ENCODE assay signal across 12 cellular contexts in the genomic region with DNA sequence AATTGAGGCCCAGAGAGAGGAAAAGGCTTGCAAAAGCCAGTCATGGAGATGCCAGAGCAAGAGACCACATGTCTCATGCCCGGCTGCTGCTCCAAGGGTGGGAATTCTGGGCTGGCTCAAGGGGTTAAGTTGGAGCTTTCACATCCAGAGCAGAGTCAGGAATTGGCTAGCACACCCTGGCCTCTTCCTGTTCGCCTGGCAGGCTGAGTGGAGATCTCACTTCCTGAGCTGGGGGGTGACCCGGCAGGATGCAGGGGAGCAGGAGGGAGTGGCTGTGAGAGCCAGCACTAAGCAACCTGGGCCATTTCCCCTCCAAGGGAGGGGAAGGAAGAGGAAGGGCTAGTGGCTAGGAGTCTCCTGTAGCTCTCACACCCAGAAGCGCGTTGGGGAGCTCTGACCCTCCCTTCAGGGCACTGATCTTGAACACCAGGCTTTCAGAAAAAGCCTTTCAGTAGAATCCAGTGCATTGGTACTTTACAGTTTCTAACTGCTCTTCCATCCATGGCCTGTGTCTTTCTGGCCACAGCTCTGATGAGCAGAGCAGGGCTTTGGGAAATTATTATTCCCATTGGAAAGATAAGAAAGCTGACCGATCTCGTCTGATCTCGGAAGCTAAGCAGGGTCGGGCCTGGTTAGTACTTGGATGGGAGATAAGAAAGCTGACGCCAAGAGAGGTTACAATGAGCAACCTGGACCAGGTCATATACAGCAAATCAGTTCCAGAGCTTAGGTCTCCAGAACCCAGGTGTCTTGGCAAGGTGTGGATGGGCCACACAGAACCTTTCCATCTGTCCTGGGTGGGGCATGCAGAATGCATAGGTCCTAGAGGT. TPM values are rescaled to one million over a fixed set of nuclear protein-coding genes. Genes with fewer than 3 reads are reported as not detected.
A peak's percentile ranks its signal among the peaks of the same experiment; 100 is the strongest.
DNase-seq lines count a peak whose midpoint lies in the region; ATAC-seq and TF ChIP-seq lines count a peak whose summit lies in the region.
"Had no signal": no experiment of that assay in that cellular context is flagged by ENCODE, and none has a peak within 500 bp of the region (broad histone marks: within the 10 kb centered on the region; RNA-seq: fewer than 3 reads in every experiment).

No MANE protein-coding gene starts in this region.

- peak overlapping the region; percentile 53; the same call in 1 of the 2 replicates for H3K9ac ChIP-seq in iPS-20b (ENCODE audit: low read depth, low read length)

- H3K4me3 ChIP-seq in adrenal gland: no peak overlapping the region
- H3K4me3 ChIP-seq in iPS-20b (ENCODE audit: low read length): no peak overlapping the region
- H3K4me3 ChIP-seq in upper lobe of right lung: no peak overlapping the region
- H3K4me3 ChIP-seq: PC-9 had no signal

- H3K4me3 Mint-ChIP-seq in activated CD8-positive, alpha-beta memory T cell treated with anti-CD3 and anti-CD28 coated beads, Interleukin-2, amount 10 ng/mL, durations not matched to agents 7 days and 5 days: no peak overlapping the region

- H3K4me1 Mint-ChIP-seq in activated CD8-positive, alpha-beta memory T cell treated with anti-CD3 and anti-CD28 coated beads, Interleukin-2, amount 10 ng/mL, durations not matched to agents 7 days and 5 days: peaks cover 8% of the 10 kb centered on the region

- peak; percentile 43 for DNase-seq in activated CD8-positive, alpha-beta memory T cell treated with anti-CD3 and anti-CD28 coated beads, Interleukin-2, amount 10 ng/mL, durations not matched to agents 7 days and 5 days
- DNase-seq in activated CD8-positive, alpha-beta memory T cell treated with anti-CD3 and anti-CD28 coated beads, Interleukin-2, amount 50 U/mL, for 48 hours: no peak
- DNase-seq in adrenal gland (peak; percentile 26 to 69 (median 45)), upper lobe of right lung (no peak), anterior cingulate cortex (lab: John Stamatoyannopoulos, UW) (no peak), SW480 (ENCODE audit: low spot score) (no peak)
- DNase-seq: activated CD4-positive, alpha-beta T cell treated with anti-CD3 and anti-CD28 coated beads for 48 hours; PC-9 had no signal

- TF ChIP-seq POLR2A in adrenal gland (IDR thresholded peaks at IDR 0.05): no peak

- H3K9me3 ChIP-seq in adrenal gland (replicated peaks in 1 of 3) (no peaks in the 10 kb centered on the region), iPS-20b (ENCODE audit: insufficient read depth, low read depth, low read length) (no peaks in the 10 kb centered on the region), upper lobe of right lung (no peaks in the 10 kb centered on the region)

- no peaks in the 10 kb centered on the region for H3K27me3 ChIP-seq in adrenal gland
- no peaks in the 10 kb centered on the region for H3K27me3 ChIP-seq in iPS-20b (ENCODE audit: insufficient read depth, low read length)
- H3K27me3 ChIP-seq in upper lobe of right lung: no peaks in the 10 kb centered on the region

- intact Hi-C loops in adrenal gland (cut with DNase I) (no loop called here), upper lobe of right lung (cut with DNase I) (no loop called here)

- no peaks in the 10 kb centered on the region for H3K9me3 Mint-ChIP-seq in activated CD8-positive, alpha-beta memory T cell treated with anti-CD3 and anti-CD28 coated beads, Interleukin-2, amount 10 ng/mL, durations not matched to agents 7 days and 5 days (ENCODE audit: low read depth)
- H3K9me3 Mint-ChIP-seq: activated naive CD4-positive, alpha-beta T cell treated with anti-CD3 and anti-CD28 coated beads, Interleukin-2, amount 50 U/mL, for 72 hours had no signal

- no peaks in the 10 kb centered on the region for H3K36me3 Mint-ChIP-seq in activated CD8-positive, alpha-beta memory T cell treated with anti-CD3 and anti-CD28 coated beads, Interleukin-2, amount 10 ng/mL, durations not matched to agents 7 days and 5 days
- H3K36me3 Mint-ChIP-seq: activated naive CD4-positive, alpha-beta T cell treated with anti-CD3 and anti-CD28 coated beads, Interleukin-2, amount 50 U/mL, for 72 hours had no signal

- peaks cover 3% of the 10 kb centered on the region for H3K27me3 Mint-ChIP-seq in activated CD8-positive, alpha-beta memory T cell treated with anti-CD3 and anti-CD28 coated beads, Interleukin-2, amount 10 ng/mL, durations not matched to agents 7 days and 5 days

- H3K36me3 ChIP-seq in adrenal gland (replicated peaks in 1 of 2) (no peaks in the 10 kb centered on the region), iPS-20b (ENCODE audit: insufficient read depth, low read depth, low read length) (no peaks in the 10 kb centered on the region), upper lobe of right lung (no peaks in the 10 kb centered on the region)

- 49 to 62% (median 57%) methylated on average over 10 of the region's 10 CpGs for WGBS in adrenal gland, 4 donors

- no peak overlapping the region for H3K27ac Mint-ChIP-seq in activated CD8-positive, alpha-beta memory T cell treated with anti-CD3 and anti-CD28 coated beads, Interleukin-2, amount 10 ng/mL, durations not matched to agents 7 days and 5 days
- H3K27ac Mint-ChIP-seq: activated naive CD4-positive, alpha-beta T cell treated with anti-CD3 and anti-CD28 coated beads, Interleukin-2, amount 50 U/mL, for 72 hours had no signal

- H3K27ac ChIP-seq in adrenal gland (peak overlapping the region in 1 of 5 donors; percentile 57), iPS-20b (ENCODE audit: low read length) (peak overlapping the region; percentile 6), upper lobe of right lung (peak overlapping the region; percentile 66)
- H3K27ac ChIP-seq: PC-9 had no signal

- CTCF ChIA-PET in activated CD8-positive, alpha-beta memory T cell treated with anti-CD3 and anti-CD28 coated beads, Interleukin-2, amount 10 ng/mL, durations not matched to agents 7 days and 5 days (lab: Charles Lee): interaction anchor here (1.0 to 1.4 kb wide), 2 partner anchors 10 to 23 kb away, joined by 3 to 4 read pairs; no protein-coding TSS in a partner anchor

- TF ChIP-seq CTCF in adrenal gland (IDR thresholded peaks at IDR 0.05): no peak
- TF ChIP-seq CTCF in upper lobe of right lung (IDR thresholded peaks at IDR 0.05): no peak

- peak; percentile 47 for ATAC-seq in activated CD8-positive, alpha-beta memory T cell treated with anti-CD3 and anti-CD28 coated beads, Interleukin-2, amount 10 ng/mL, durations not matched to agents 7 days and 5 days
- ATAC-seq in upper lobe of right lung (peak; percentile 82), GM18519 (IDR thresholded peaks at IDR 0.05; ENCODE audit: low FRiP score, unreplicated experiment) (no peak)
- ATAC-seq: activated naive CD4-positive, alpha-beta T cell treated with anti-CD3 and anti-CD28 coated beads, Interleukin-2, amount 50 U/mL, for 72 hours had no signal

- H3K4me1 ChIP-seq in adrenal gland (replicated peaks in 1 of 2) (peaks cover 0 to 12% of the 10 kb centered on the region in 2 donors), iPS-20b (ENCODE audit: insufficient read depth, low read length) (peaks cover 24% of the 10 kb centered on the region), upper lobe of right lung (peaks cover 13% of the 10 kb centered on the region)

RNA-seq across cellular contexts. Expression of a gene that starts 2.2 kb away (rescaled TPM):
- not detected for total RNA-seq in activated CD8-positive, alpha-beta memory T cell treated with anti-CD3 and anti-CD28 coated beads, Interleukin-2, amount 10 ng/mL, durations not matched to agents 7 days and 5 days
- 1 to 10 TPM; 3.8 to 8.7 (median 6.1) TPM for total RNA-seq in adrenal gland
- 10 to 100 TPM in 2 of 3 donors, 1 to 10 TPM in 1; 2.2 to 21.3 (median 11.4) TPM for polyA plus RNA-seq in adrenal gland
- 23.2 TPM for total RNA-seq in upper lobe of right lung
- total RNA-seq: activated naive CD4-positive, alpha-beta T cell treated with anti-CD3 and anti-CD28 coated beads, Interleukin-2, amount 50 U/mL, for 72 hours; kidney epithelial cell had no signal

RNA-seq across cellular contexts. Expression of a gene that starts 40.1 kb away (rescaled TPM):
- total RNA-seq in activated CD8-positive, alpha-beta memory T cell treated with anti-CD3 and anti-CD28 coated beads, Interleukin-2, amount 10 ng/mL, durations not matched to agents 7 days and 5 days: not detected
- total RNA-seq in adrenal gland: under 1 TPM in 4 of 8 donors, not detected in 4; 0.04 to 0.56 (median 0.22) TPM
- under 1 TPM; 0.07 to 0.49 (median 0.40) TPM for polyA plus RNA-seq in adrenal gland
- total RNA-seq in upper lobe of right lung: 0.09 TPM
- total RNA-seq: PC-9 had no signal

RNA-seq across cellular contexts. Expression of a gene that starts 44.0 kb away (rescaled TPM):
- not detected for total RNA-seq in activated CD8-positive, alpha-beta memory T cell treated with anti-CD3 and anti-CD28 coated beads, Interleukin-2, amount 10 ng/mL, durations not matched to agents 7 days and 5 days
- 10 to 100 TPM in 7 of 8 donors, 1 to 10 TPM in 1; 4.3 to 49.8 (median 31.1) TPM for total RNA-seq in adrenal gland
- 10 to 100 TPM in 2 of 3 donors, 1 to 10 TPM in 1; 9.9 to 15.0 (median 10.0) TPM for polyA plus RNA-seq in adrenal gland
- total RNA-seq in upper lobe of right lung: 49.0 TPM
- total RNA-seq: PC-9 had no signal

RNA-seq across cellular contexts. Expression of a gene that starts 56.2 kb away (rescaled TPM):
- total RNA-seq in activated CD8-positive, alpha-beta memory T cell treated with anti-CD3 and anti-CD28 coated beads, Interleukin-2, amount 10 ng/mL, durations not matched to agents 7 days and 5 days: 10 to 100 TPM; 14.9 to 15.6 TPM
- total RNA-seq in adrenal gland (10 to 100 TPM in 6 of 8 donors, 1 to 10 TPM in 2; 5.1 to 15.6 (median 13.7) TPM), upper lobe of right lung (8.0 TPM)
- 10 to 100 TPM; 12.3 to 18.4 (median 14.0) TPM for polyA plus RNA-seq in adrenal gland

Comparison
In these comparisons a context has a peak if more than half of its experiments do, and no peak if none do; other contexts are left out.
1. DNase-seq: peak in activated CD8-positive, alpha-beta memory T cell treated with anti-CD3 and anti-CD28 coated beads, Interleukin-2, amount 10 ng/mL, durations not matched to agents 7 days and 5 days (single experiment) and adrenal gland (7 of 7); none in activated CD8-positive, alpha-beta memory T cell treated with anti-CD3 and anti-CD28 coated beads, Interleukin-2, amount 50 U/mL, for 48 hours (single experiment), upper lobe of right lung (single experiment), anterior cingulate cortex (0 of 58) and SW480 (single experiment).
2. RNA of a gene that starts 2.2 kb away (total RNA-seq): 23.2 TPM in upper lobe of right lung (single experiment) and 3.8 to 8.7 TPM in adrenal gland; not detected in activated CD8-positive, alpha-beta memory T cell treated with anti-CD3 and anti-CD28 coated beads, Interleukin-2, amount 10 ng/mL, durations not matched to agents 7 days and 5 days; every median in the first group is over 4 times any median in the second.
3. RNA of a gene that starts 44.0 kb away (total RNA-seq): 49.0 TPM in upper lobe of right lung (single experiment) and 4.3 to 49.8 TPM in adrenal gland; not detected in activated CD8-positive, alpha-beta memory T cell treated with anti-CD3 and anti-CD28 coated beads, Interleukin-2, amount 10 ng/mL, durations not matched to agents 7 days and 5 days; every median in the first group is over 4 times any median in the second.